1 cellular context compared by ENCODE assay signal in the genomic region with DNA sequence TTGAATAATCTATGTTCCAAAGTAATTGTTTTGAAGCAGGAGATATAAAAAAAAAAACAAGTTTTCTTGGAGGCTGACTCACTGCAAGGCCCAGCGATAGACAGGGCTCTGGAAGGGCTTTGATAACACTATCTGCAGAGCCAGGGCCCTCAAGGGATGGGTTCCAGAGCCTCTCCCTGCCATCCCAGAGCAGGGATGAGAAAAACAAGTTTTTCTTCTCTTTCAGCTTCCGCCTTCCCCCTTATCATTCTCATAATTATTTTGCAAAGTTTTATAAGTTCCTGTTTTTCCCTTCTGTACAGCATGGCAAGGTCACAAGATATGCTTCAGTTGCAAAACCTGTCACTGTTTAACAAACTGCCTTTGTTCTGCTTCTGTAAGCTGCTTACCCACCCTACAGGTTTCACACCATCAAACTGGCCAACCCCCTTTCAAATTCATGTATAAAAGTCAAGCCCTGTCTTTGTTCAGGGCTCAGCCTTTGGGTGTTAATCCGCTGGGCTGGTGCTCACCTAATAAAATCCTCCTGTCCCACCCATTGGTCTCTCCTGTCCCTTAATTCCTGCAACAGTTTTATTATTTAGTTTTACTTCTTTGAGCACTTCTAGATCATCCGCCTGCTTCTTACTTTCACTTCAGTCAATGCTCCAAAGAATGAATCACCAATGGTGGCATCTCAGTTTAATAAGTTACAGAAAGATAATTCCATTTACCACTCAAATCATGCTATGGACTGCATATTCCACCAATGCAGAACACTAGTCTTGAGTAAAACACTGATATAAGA.
TF ChIP-seq lines count a peak whose summit lies in the region.

No MANE protein-coding gene starts in this region.

TF ChIP-seq in K562, 482 proteins besides CTCF, POLR2A, EP300 and RAD21 (continued from another document and continues in another):
- TF ChIP-seq JUND (IDR thresholded peaks at IDR 0.05; ENCODE audit: borderline replicate concordance, low read depth, low read length) (peak; percentile 96), JUND (tag; IDR thresholded peaks at IDR 0.05; ENCODE audit: borderline replicate concordance, low read depth, low read length) (peak; percentile 88; the same call in 2 of the 3 replicates), ESRRB (CRISPR knock-in tag; IDR thresholded peaks at IDR 0.05; ENCODE audit: borderline replicate concordance) (no peak), NFYB (IDR thresholded peaks at IDR 0.05; ENCODE audit: extremely low read depth, insufficient read length) (no peak), XRCC3 (IDR thresholded peaks at IDR 0.05) (no peak; the same call in none of the 2 replicates), SAFB (IDR thresholded peaks at IDR 0.05; ENCODE audit: borderline replicate concordance, low read depth, low read length) (no peak), ESRRA (IDR thresholded peaks at IDR 0.05; ENCODE audit: borderline replicate concordance, low read depth) (peak; percentile 74), RFX5 (IDR thresholded peaks at IDR 0.05; ENCODE audit: low read depth, low read length) (no peak), RFX1 (IDR thresholded peaks at IDR 0.05) (no peak), ZNF3 (CRISPR knock-in tag; IDR thresholded peaks at IDR 0.05) (no peak), ZNF551 (CRISPR knock-in tag; IDR thresholded peaks at IDR 0.05) (no peak), HDAC3 (IDR thresholded peaks at IDR 0.05; ENCODE audit: borderline replicate concordance, partially characterized antibody) (peak; percentile 76), GABPB1 (CRISPR knock-in tag; IDR thresholded peaks at IDR 0.05) (peak; percentile 48; the same call in 1 of the 2 replicates), HMGN3 (IDR thresholded peaks at IDR 0.05; ENCODE audit: borderline replicate concordance, extremely low read depth, insufficient read length, low read depth, low read length) (peak; percentile 98), MCM7 (IDR thresholded peaks at IDR 0.05) (no peak), RBM14 (IDR thresholded peaks at IDR 0.05; ENCODE audit: borderline replicate concordance, insufficient read depth, low read depth, low read length) (no peak), PML (IDR thresholded peaks at IDR 0.05; ENCODE audit: low read length) (peak; percentile 96), PTBP1 (IDR thresholded peaks at IDR 0.05; ENCODE audit: low read depth, low read length) (no peak), NCOR1 (IDR thresholded peaks at IDR 0.05) (peak; percentile 96), ZNF143 (CRISPR knock-in tag; IDR thresholded peaks at IDR 0.05) (no peak), NFIC (IDR thresholded peaks at IDR 0.05) (peak; percentile 86), NONO (IDR thresholded peaks at IDR 0.05; ENCODE audit: low read depth in 2 of 2, low read length in 1 of 2) (no peak), RB1 (IDR thresholded peaks at IDR 0.05; ENCODE audit: low read depth) (no peak), HIVEP1 (CRISPR knock-in tag; IDR thresholded peaks at IDR 0.05) (peak; percentile 66; the same call in 1 of the 2 replicates), NR1H2 (CRISPR knock-in tag; IDR thresholded peaks at IDR 0.05) (peak; percentile 72; the same call in 1 of the 2 replicates), TSC22D4 (tag; IDR thresholded peaks at IDR 0.05) (no peak), RBM22 (IDR thresholded peaks at IDR 0.05; ENCODE audit: low read depth, low read length, poor library complexity, severe bottlenecking) (no peak), FOS (IDR thresholded peaks at IDR 0.05; ENCODE audit: extremely low read depth, insufficient read length) (peak; percentile 39), MEIS2 (IDR thresholded peaks at IDR 0.05; ENCODE audit: partially characterized antibody) (peak; percentile 92), CHD2 (IDR thresholded peaks at IDR 0.05; ENCODE audit: low read depth, low read length) (no peak), MAFG (tag; conservative IDR thresholded peaks at IDR 0.05) (peak; percentile 75), ZNF175 (CRISPR knock-in tag; IDR thresholded peaks at IDR 0.05; ENCODE audit: low read depth) (peak; percentile 91), FOXK2 (conservative IDR thresholded peaks at IDR 0.05 in 1 of 2, IDR thresholded peaks at IDR 0.05 in 1 of 2; ENCODE audit: low read depth in 2 of 2) (peak in 1 of 2 experiments; percentile 25; a peak in 2 of 4 replicates), MTF1 (CRISPR knock-in tag; IDR thresholded peaks at IDR 0.05; ENCODE audit: borderline replicate concordance) (no peak), PRPF4 (IDR thresholded peaks at IDR 0.05; ENCODE audit: insufficient read depth, low read depth, low read length, poor library complexity, severe bottlenecking) (no peak), OTX1 (CRISPR knock-in tag; IDR thresholded peaks at IDR 0.05) (no peak), ARNT (IDR thresholded peaks at IDR 0.05) (peak; percentile 13 to 53; a peak in 1 of 4 replicates), ZNF140 (CRISPR knock-in tag; IDR thresholded peaks at IDR 0.05) (no peak), TCFL5 (CRISPR knock-in tag; conservative IDR thresholded peaks at IDR 0.05) (no peak; the same call in 1 of the 2 replicates), ZC3H11A (IDR thresholded peaks at IDR 0.05; ENCODE audit: low read depth, low read length) (no peak), ATF1 (CRISPR knock-in tag; IDR thresholded peaks at IDR 0.05) (no peak), ATF1 (tag; IDR thresholded peaks at IDR 0.05) (0 out of 2 replicates have a peak, but pooled peaks have one; percentile 27)
- TF ChIP-seq, protein P1, sequence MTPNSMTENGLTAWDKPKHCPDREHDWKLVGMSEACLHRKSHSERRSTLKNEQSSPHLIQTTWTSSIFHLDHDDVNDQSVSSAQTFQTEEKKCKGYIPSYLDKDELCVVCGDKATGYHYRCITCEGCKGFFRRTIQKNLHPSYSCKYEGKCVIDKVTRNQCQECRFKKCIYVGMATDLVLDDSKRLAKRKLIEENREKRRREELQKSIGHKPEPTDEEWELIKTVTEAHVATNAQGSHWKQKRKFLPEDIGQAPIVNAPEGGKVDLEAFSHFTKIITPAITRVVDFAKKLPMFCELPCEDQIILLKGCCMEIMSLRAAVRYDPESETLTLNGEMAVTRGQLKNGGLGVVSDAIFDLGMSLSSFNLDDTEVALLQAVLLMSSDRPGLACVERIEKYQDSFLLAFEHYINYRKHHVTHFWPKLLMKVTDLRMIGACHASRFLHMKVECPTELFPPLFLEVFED (CRISPR knock-in tag; conservative IDR thresholded peaks at IDR 0.05) = no peak
- TF ChIP-seq, protein P2, sequence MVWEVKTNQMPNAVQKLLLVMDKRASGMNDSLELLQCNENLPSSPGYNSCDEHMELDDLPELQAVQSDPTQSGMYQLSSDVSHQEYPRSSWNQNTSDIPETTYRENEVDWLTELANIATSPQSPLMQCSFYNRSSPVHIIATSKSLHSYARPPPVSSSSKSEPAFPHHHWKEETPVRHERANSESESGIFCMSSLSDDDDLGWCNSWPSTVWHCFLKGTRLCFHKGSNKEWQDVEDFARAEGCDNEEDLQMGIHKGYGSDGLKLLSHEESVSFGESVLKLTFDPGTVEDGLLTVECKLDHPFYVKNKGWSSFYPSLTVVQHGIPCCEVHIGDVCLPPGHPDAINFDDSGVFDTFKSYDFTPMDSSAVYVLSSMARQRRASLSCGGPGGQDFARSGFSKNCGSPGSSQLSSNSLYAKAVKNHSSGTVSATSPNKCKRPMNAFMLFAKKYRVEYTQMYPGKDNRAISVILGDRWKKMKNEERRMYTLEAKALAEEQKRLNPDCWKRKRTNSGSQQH (CRISPR knock-in tag; IDR thresholded peaks at IDR 0.05) = no peak
- TF ChIP-seq, protein P3, sequence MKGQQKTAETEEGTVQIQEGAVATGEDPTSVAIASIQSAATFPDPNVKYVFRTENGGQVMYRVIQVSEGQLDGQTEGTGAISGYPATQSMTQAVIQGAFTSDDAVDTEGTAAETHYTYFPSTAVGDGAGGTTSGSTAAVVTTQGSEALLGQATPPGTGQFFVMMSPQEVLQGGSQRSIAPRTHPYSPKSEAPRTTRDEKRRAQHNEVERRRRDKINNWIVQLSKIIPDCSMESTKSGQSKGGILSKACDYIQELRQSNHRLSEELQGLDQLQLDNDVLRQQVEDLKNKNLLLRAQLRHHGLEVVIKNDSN (CRISPR knock-in tag; IDR thresholded peaks at IDR 0.05) = no peak
- TF ChIP-seq, protein P4, sequence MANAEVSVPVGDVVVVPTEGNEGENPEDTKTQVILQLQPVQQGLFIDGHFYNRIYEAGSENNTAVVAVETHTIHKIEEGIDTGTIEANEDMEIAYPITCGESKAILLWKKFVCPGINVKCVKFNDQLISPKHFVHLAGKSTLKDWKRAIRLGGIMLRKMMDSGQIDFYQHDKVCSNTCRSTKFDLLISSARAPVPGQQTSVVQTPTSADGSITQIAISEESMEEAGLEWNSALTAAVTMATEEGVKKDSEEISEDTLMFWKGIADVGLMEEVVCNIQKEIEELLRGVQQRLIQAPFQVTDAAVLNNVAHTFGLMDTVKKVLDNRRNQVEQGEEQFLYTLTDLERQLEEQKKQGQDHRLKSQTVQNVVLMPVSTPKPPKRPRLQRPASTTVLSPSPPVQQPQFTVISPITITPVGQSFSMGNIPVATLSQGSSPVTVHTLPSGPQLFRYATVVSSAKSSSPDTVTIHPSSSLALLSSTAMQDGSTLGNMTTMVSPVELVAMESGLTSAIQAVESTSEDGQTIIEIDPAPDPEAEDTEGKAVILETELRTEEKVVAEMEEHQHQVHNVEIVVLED (CRISPR knock-in tag; IDR thresholded peaks at IDR 0.05) = no peak
- TF ChIP-seq, protein P5, sequence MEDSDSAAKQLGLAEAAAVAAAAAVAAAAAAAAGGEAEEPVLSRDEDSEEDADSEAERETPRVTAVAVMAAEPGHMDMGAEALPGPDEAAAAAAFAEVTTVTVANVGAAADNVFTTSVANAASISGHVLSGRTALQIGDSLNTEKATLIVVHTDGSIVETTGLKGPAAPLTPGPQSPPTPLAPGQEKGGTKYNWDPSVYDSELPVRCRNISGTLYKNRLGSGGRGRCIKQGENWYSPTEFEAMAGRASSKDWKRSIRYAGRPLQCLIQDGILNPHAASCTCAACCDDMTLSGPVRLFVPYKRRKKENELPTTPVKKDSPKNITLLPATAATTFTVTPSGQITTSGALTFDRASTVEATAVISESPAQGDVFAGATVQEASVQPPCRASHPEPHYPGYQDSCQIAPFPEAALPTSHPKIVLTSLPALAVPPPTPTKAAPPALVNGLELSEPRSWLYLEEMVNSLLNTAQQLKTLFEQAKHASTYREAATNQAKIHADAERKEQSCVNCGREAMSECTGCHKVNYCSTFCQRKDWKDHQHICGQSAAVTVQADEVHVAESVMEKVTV (CRISPR knock-in tag; IDR thresholded peaks at IDR 0.05) = no peak
- TF ChIP-seq, protein P6, sequence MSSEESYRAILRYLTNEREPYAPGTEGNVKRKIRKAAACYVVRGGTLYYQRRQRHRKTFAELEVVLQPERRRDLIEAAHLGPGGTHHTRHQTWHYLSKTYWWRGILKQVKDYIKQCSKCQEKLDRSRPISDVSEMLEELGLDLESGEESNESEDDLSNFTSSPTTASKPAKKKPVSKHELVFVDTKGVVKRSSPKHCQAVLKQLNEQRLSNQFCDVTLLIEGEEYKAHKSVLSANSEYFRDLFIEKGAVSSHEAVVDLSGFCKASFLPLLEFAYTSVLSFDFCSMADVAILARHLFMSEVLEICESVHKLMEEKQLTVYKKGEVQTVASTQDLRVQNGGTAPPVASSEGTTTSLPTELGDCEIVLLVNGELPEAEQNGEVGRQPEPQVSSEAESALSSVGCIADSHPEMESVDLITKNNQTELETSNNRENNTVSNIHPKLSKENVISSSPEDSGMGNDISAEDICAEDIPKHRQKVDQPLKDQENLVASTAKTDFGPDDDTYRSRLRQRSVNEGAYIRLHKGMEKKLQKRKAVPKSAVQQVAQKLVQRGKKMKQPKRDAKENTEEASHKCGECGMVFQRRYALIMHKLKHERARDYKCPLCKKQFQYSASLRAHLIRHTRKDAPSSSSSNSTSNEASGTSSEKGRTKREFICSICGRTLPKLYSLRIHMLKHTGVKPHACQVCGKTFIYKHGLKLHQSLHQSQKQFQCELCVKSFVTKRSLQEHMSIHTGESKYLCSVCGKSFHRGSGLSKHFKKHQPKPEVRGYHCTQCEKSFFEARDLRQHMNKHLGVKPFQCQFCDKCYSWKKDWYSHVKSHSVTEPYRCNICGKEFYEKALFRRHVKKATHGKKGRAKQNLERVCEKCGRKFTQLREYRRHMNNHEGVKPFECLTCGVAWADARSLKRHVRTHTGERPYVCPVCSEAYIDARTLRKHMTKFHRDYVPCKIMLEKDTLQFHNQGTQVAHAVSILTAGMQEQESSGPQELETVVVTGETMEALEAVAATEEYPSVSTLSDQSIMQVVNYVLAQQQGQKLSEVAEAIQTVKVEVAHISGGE (CRISPR knock-in tag; IDR thresholded peaks at IDR 0.05) = peak in 1 of 3 experiments; percentile 85; a peak in 2 of 6 replicates
- TF ChIP-seq, protein P7, sequence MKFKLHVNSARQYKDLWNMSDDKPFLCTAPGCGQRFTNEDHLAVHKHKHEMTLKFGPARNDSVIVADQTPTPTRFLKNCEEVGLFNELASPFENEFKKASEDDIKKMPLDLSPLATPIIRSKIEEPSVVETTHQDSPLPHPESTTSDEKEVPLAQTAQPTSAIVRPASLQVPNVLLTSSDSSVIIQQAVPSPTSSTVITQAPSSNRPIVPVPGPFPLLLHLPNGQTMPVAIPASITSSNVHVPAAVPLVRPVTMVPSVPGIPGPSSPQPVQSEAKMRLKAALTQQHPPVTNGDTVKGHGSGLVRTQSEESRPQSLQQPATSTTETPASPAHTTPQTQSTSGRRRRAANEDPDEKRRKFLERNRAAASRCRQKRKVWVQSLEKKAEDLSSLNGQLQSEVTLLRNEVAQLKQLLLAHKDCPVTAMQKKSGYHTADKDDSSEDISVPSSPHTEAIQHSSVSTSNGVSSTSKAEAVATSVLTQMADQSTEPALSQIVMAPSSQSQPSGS (CRISPR knock-in tag; IDR thresholded peaks at IDR 0.05) = no peak
- TF ChIP-seq, protein P8, sequence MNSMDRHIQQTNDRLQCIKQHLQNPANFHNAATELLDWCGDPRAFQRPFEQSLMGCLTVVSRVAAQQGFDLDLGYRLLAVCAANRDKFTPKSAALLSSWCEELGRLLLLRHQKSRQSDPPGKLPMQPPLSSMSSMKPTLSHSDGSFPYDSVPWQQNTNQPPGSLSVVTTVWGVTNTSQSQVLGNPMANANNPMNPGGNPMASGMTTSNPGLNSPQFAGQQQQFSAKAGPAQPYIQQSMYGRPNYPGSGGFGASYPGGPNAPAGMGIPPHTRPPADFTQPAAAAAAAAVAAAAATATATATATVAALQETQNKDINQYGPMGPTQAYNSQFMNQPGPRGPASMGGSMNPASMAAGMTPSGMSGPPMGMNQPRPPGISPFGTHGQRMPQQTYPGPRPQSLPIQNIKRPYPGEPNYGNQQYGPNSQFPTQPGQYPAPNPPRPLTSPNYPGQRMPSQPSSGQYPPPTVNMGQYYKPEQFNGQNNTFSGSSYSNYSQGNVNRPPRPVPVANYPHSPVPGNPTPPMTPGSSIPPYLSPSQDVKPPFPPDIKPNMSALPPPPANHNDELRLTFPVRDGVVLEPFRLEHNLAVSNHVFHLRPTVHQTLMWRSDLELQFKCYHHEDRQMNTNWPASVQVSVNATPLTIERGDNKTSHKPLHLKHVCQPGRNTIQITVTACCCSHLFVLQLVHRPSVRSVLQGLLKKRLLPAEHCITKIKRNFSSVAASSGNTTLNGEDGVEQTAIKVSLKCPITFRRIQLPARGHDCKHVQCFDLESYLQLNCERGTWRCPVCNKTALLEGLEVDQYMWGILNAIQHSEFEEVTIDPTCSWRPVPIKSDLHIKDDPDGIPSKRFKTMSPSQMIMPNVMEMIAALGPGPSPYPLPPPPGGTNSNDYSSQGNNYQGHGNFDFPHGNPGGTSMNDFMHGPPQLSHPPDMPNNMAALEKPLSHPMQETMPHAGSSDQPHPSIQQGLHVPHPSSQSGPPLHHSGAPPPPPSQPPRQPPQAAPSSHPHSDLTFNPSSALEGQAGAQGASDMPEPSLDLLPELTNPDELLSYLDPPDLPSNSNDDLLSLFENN (IDR thresholded peaks at IDR 0.05; ENCODE audit: low read depth in 2 of 2, low read length in 2 of 2) = peak in 1 of 2 experiments; percentile 96; a peak in 2 of 4 replicates
- TF ChIP-seq, protein P9, sequence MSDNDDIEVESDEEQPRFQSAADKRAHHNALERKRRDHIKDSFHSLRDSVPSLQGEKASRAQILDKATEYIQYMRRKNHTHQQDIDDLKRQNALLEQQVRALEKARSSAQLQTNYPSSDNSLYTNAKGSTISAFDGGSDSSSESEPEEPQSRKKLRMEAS (CRISPR knock-in tag; IDR thresholded peaks at IDR 0.05) = no peak
